In genomic region chr17:45770632-45771472, GRCh38 we compare ENCODE assay signal across 36 cellular contexts. TPM values are rescaled to one million over a fixed set of nuclear protein-coding genes. Genes with fewer than 3 reads are reported as not detected.
A peak's percentile ranks its signal among the peaks of the same experiment; 100 is the strongest.
DNase-seq lines count a peak whose midpoint lies in the region; FAIRE-seq and TF ChIP-seq lines count a peak whose summit lies in the region.
"Had no signal": no experiment of that assay in that cellular context is flagged by ENCODE, and none has a peak within 500 bp of the region (broad histone marks: within the 10 kb centered on the region; RNA-seq: fewer than 3 reads in every experiment).

No MANE protein-coding gene starts in this region.

- H3K4me3 ChIP-seq in H1 (ENCODE audit: extremely low read depth in 1 of 4, insufficient read depth in 2 of 4, low read depth in 3 of 4, low read length in 4 of 4) (peak overlapping the region in 2 of 4 experiments; percentile 6 to 42; a peak in 3 of 8 replicates), vagina (no peak overlapping the region), ascending aorta (no peak overlapping the region)
- H3K4me3 ChIP-seq: gastroesophageal sphincter, GM23248, left ventricle myocardium inferior, prostate gland, sigmoid colon, transverse colon had no signal

- H2BK20ac ChIP-seq in H1 (ENCODE audit: low read length): peak overlapping the region; percentile 29; the same call in 1 of the 2 replicates

- peak overlapping the region; percentile 31; the same call in 1 of the 2 replicates for H2AK5ac ChIP-seq in H1 (ENCODE audit: low read depth, low read length)

- no peaks in the 10 kb centered on the region for H3K9me3 Mint-ChIP-seq in nephron progenitor cell
- H3K9me3 Mint-ChIP-seq: activated naive CD4-positive, alpha-beta T cell treated with anti-CD3 and anti-CD28 coated beads, Interleukin-2, amount 50 U/mL, for 24 hours; activated T-helper 17 cell treated with anti-CD3 and anti-CD28 coated beads, Interleukin-2, amount 50 U/mL, for 72 hours; T-helper 2 cell treated with Interferon-gamma antibody and Interleukin-4, amounts not matched to agents 5 μg/mL and 100 μg/mL, for 36 hours had no signal

- POLR2A ChIA-PET in H1 (lab: Charles Lee; ENCODE audit: partially characterized antibody): interaction anchor here (0.9 to 5.3 kb wide), 3 partner anchors 12 to 129 kb away, joined by 3 to 23 read pairs (median 4); partner anchors contain the start of gene CRHR1

- no peak overlapping the region for H4K5ac ChIP-seq in H1 (ENCODE audit: insufficient read length, low read depth, low read length)

- H2AFZ ChIP-seq in H1 (ENCODE audit: low read length): peak overlapping the region; percentile 35; the same call in 1 of the 2 replicates
- H2AFZ ChIP-seq: GM23248 had no signal

- H3K9me3 ChIP-seq in H1 (ENCODE audit: insufficient read depth in 2 of 2, low read depth in 1 of 2, low read length in 1 of 2) (no peaks in the 10 kb centered on the region), vagina (no peaks in the 10 kb centered on the region), ascending aorta (no peaks in the 10 kb centered on the region)
- H3K9me3 ChIP-seq: gastroesophageal sphincter, left ventricle myocardium inferior, prostate gland, sigmoid colon, transverse colon had no signal

- no peak overlapping the region for H3K4ac ChIP-seq in H1 (replicated peaks; ENCODE audit: insufficient read length, low read depth, low read length)

- H4K91ac ChIP-seq in H1 (replicated peaks; ENCODE audit: insufficient read length, low read length): no peak overlapping the region

- TF ChIP-seq CTCF in D721Med (IDR thresholded peaks at IDR 0.05; ENCODE audit: insufficient read depth, missing control alignments): no peak
- TF ChIP-seq CTCF in H1 (IDR thresholded peaks at IDR 0.05; ENCODE audit: control extremely low read depth in 1 of 3, insufficient read depth in 1 of 3, low read depth in 1 of 3, low read length in 3 of 3): no peak
- TF ChIP-seq CTCF in nephron progenitor cell (IDR thresholded peaks at IDR 0.05): no peak
- TF ChIP-seq CTCF in vagina (IDR thresholded peaks at IDR 0.05): no peak
- TF ChIP-seq CTCF in ascending aorta (IDR thresholded peaks at IDR 0.05): no peak

- H3K79me2 ChIP-seq in H1 (ENCODE audit: control insufficient read depth in 1 of 2, insufficient read depth in 2 of 2, low read length in 2 of 2): no peaks in the 10 kb centered on the region

- H3K27me3 Mint-ChIP-seq in nephron progenitor cell (ENCODE audit: low read depth, poor library complexity): peaks cover 35% of the 10 kb centered on the region

- H3K56ac ChIP-seq in H1 (replicated peaks; ENCODE audit: insufficient read length, low read depth, low read length): no peak overlapping the region

- H4K20me1 ChIP-seq in H1 (replicated peaks in 1 of 2; ENCODE audit: control insufficient read depth in 1 of 2, insufficient read depth in 2 of 2, low read length in 2 of 2): no peaks in the 10 kb centered on the region

- CTCF ChIA-PET in H1 (lab: Charles Lee; ENCODE audit: partially characterized antibody): interaction anchor here (0.8 to 6.6 kb wide), 26 partner anchors 8 to 361 kb away, joined by 3 to 84 read pairs (median 4); partner anchors contain the start of gene CRHR1

- TF ChIP-seq POLR2A in H1 (IDR thresholded peaks at IDR 0.05; ENCODE audit: control extremely low read depth in 1 of 2, low read depth in 2 of 2, low read length in 2 of 2) (no peak), vagina (IDR thresholded peaks at IDR 0.05) (no peak)

- H3K4me2 ChIP-seq in H1 (ENCODE audit: insufficient read depth in 1 of 2, low read depth in 2 of 2, low read length in 2 of 2): peak overlapping the region; percentile 57 to 60

- no peak overlapping the region for H3K9ac ChIP-seq in H1 (replicated peaks in 1 of 4; ENCODE audit: extremely low read depth in 1 of 4, low read depth in 3 of 4, low read length in 3 of 4)
- H3K9ac ChIP-seq: GM23248 had no signal

- H3K18ac ChIP-seq in H1 (ENCODE audit: extremely low read depth, low read length): no peak overlapping the region; the same call in 1 of the 2 replicates

- WGBS in H1 (ENCODE audit: extremely low coverage in 1 of 2, insufficient coverage in 1 of 2, insufficient read length in 1 of 2, insufficient replicate concordance in 2 of 2, low coverage in 1 of 2, low lambda C conversion rate in 2 of 2, missing lambda C conversion rate in 1 of 2), 2 experiments: 47% methylated on average over 14 of the region's 14 CpGs; no CpG with 5 or more reads in 1 of the 2 experiments

- peaks cover 1% of the 10 kb centered on the region; the same call in 1 of the 2 replicates for H3K23me2 ChIP-seq in H1 (ENCODE audit: low read depth, low read length)

- H3K27ac Mint-ChIP-seq in nephron progenitor cell: no peak overlapping the region
- H3K27ac Mint-ChIP-seq: activated CD4-positive, alpha-beta T cell treated with anti-CD3 and anti-CD28 coated beads for 36 hours; activated CD8-positive, alpha-beta T cell treated with anti-CD3 and anti-CD28 coated beads, Interleukin-2, amount 10 ng/mL, durations not matched to agents 7 days and 5 days; activated naive CD4-positive, alpha-beta T cell treated with anti-CD3 and anti-CD28 coated beads, Interleukin-2, amount 50 U/mL, for 24 hours; activated T-helper 17 cell treated with anti-CD3 and anti-CD28 coated beads, Interleukin-2, amount 50 U/mL, for 72 hours; T-helper 2 cell treated with Interferon-gamma antibody and Interleukin-4, amounts not matched to agents 5 μg/mL and 100 μg/mL, for 36 hours had no signal

- no peak overlapping the region for H2BK15ac ChIP-seq in H1 (ENCODE audit: low read length)

- H3K79me1 ChIP-seq in H1 (ENCODE audit: low read depth, low read length): no peaks in the 10 kb centered on the region

- H2BK12ac ChIP-seq in H1 (ENCODE audit: low read depth, low read length): peak overlapping the region; percentile 68; the same call in 1 of the 2 replicates

- peaks cover 9 to 17% (median 13%) of the 10 kb centered on the region in 4 experiments for H3K4me1 ChIP-seq in H1 (replicated peaks in 1 of 4; ENCODE audit: control insufficient read depth in 3 of 4, insufficient read depth in 4 of 4, low read length in 3 of 4)
- no peaks in the 10 kb centered on the region for H3K4me1 ChIP-seq in vagina
- no peaks in the 10 kb centered on the region for H3K4me1 ChIP-seq in ascending aorta
- H3K4me1 ChIP-seq: prostate gland, transverse colon had no signal

- H2BK5ac ChIP-seq in H1 (ENCODE audit: low read depth, low read length): no peak overlapping the region

- H3K4me3 Mint-ChIP-seq in nephron progenitor cell: peak overlapping the region; percentile 43
- H3K4me3 Mint-ChIP-seq: activated CD4-positive, alpha-beta T cell treated with anti-CD3 and anti-CD28 coated beads for 36 hours; activated CD8-positive, alpha-beta T cell treated with anti-CD3 and anti-CD28 coated beads, Interleukin-2, amount 10 ng/mL, durations not matched to agents 7 days and 5 days; activated naive CD4-positive, alpha-beta T cell treated with anti-CD3 and anti-CD28 coated beads, Interleukin-2, amount 50 U/mL, for 24 hours; activated T-helper 17 cell treated with anti-CD3 and anti-CD28 coated beads, Interleukin-2, amount 50 U/mL, for 72 hours; T-helper 2 cell treated with Interferon-gamma antibody and Interleukin-4, amounts not matched to agents 5 μg/mL and 100 μg/mL, for 36 hours had no signal

- no peaks in the 10 kb centered on the region for H3K36me3 ChIP-seq in H1 (ENCODE audit: control insufficient read depth in 2 of 4, insufficient read depth in 4 of 4, low read length in 3 of 4)
- H3K36me3 ChIP-seq in vagina: no peaks in the 10 kb centered on the region
- H3K36me3 ChIP-seq in ascending aorta: no peaks in the 10 kb centered on the region
- H3K36me3 ChIP-seq: gastroesophageal sphincter, left ventricle myocardium inferior, prostate gland, sigmoid colon, transverse colon had no signal

- H3K27me3 ChIP-seq in H1 (replicated peaks in 1 of 4; ENCODE audit: control insufficient read depth in 3 of 4, extremely low read depth in 1 of 4, insufficient read depth in 3 of 4, low read length in 3 of 4): no peaks in the 10 kb centered on the region
- no peaks in the 10 kb centered on the region for H3K27me3 ChIP-seq in vagina
- no peaks in the 10 kb centered on the region for H3K27me3 ChIP-seq in ascending aorta

- no peak for TF ChIP-seq RAD21 in H1 (IDR thresholded peaks at IDR 0.05 in 1 of 2, conservative IDR thresholded peaks at IDR 0.05 in 1 of 2; ENCODE audit: low read depth in 2 of 2, low read length in 2 of 2)

- no peak overlapping the region for H3K14ac ChIP-seq in H1 (ENCODE audit: insufficient read length)

- H3K23ac ChIP-seq in H1 (ENCODE audit: insufficient read length): no peak overlapping the region

- H3K27ac ChIP-seq in H1 (ENCODE audit: low read depth, low read length) (no peak overlapping the region), vagina (no peak overlapping the region), ascending aorta (no peak overlapping the region)
- H3K27ac ChIP-seq: gastroesophageal sphincter, GM23248, left ventricle myocardium inferior, prostate gland, sigmoid colon, transverse colon had no signal

- H2BK120ac ChIP-seq in H1 (replicated peaks; ENCODE audit: low read depth, low read length): no peak overlapping the region

- no peak for TF ChIP-seq EP300 in H1 (IDR thresholded peaks at IDR 0.05; ENCODE audit: borderline replicate concordance in 1 of 2, low read depth in 2 of 2, low read length in 2 of 2)

- peaks cover 21% of the 10 kb centered on the region for H3K4me1 Mint-ChIP-seq in nephron progenitor cell
- H3K4me1 Mint-ChIP-seq: activated CD4-positive, alpha-beta T cell treated with anti-CD3 and anti-CD28 coated beads for 36 hours; activated naive CD4-positive, alpha-beta T cell treated with anti-CD3 and anti-CD28 coated beads, Interleukin-2, amount 50 U/mL, for 24 hours; activated T-helper 17 cell treated with anti-CD3 and anti-CD28 coated beads, Interleukin-2, amount 50 U/mL, for 72 hours had no signal

- intact Hi-C loops in vagina (cut with DNase I): no loop called here
- intact Hi-C loops in ascending aorta (cut with DNase I): no loop called here

- no peak overlapping the region for H4K8ac ChIP-seq in H1 (ENCODE audit: extremely low read depth, insufficient read depth, low read length)

- FAIRE-seq in D721Med (lab: Jason Lieb, UNC) (no peak), H1 (lab: Jason Lieb, UNC) (peak; percentile 75)
- FAIRE-seq: colon, islet of Langerhans had no signal

- DNase-seq in D721Med (ENCODE audit: insufficient read length, low spot score): peak; percentile 68
- DNase-seq in NCI-H2227 (lab: John Stamatoyannopoulos, UW; ENCODE audit: unreplicated experiment): peak; percentile 60
- peak in 1 of 2 experiments; percentile 64 for DNase-seq in H1 (ENCODE audit: low read depth in 1 of 2, low spot score in 2 of 2)
- peak; percentile 33 for DNase-seq in nephron progenitor cell
- no peak for DNase-seq in NCI-H128 (lab: John Stamatoyannopoulos, UW; ENCODE audit: unreplicated experiment)
- no peak for DNase-seq in NCI-H1436 treated with DMSO at 0.1 percent for 48 hours (lab: John Stamatoyannopoulos, UW)
- no peak for DNase-seq in vagina (ENCODE audit: extremely low spot score in 2 of 2)
- no peak for DNase-seq in ascending aorta (ENCODE audit: low spot score in 2 of 2)
- DNase-seq: 8988T; activated CD4-positive, alpha-beta T cell treated with anti-CD3 and anti-CD28 coated beads for 36 hours; activated CD8-positive, alpha-beta T cell treated with anti-CD3 and anti-CD28 coated beads, Interleukin-2, amount 10 ng/mL, durations not matched to agents 7 days and 5 days; C1 segment of cervical spinal cord; effector CD4-positive, alpha-beta T cell; GM23248; hypothalamus; KBM-7; left ventricle myocardium inferior; mesenchymal stem cell; NCI-H1105; NCI-H1930; NCI-H345; occipital lobe; sigmoid colon; stimulated activated CD4-positive, alpha-beta T cell treated with anti-CD3 and anti-CD28 coated beads, Interleukin-4, amount 100 ng/mL, for 24 hours; transverse colon had no signal

- no peaks in the 10 kb centered on the region for H3K36me3 Mint-ChIP-seq in nephron progenitor cell (ENCODE audit: low read depth)
- H3K36me3 Mint-ChIP-seq: activated naive CD4-positive, alpha-beta T cell treated with anti-CD3 and anti-CD28 coated beads, Interleukin-2, amount 50 U/mL, for 24 hours had no signal

RNA-seq across cellular contexts. Expression of gene CRHR1, which starts 13.3 kb away (rescaled TPM):
- 0.55 and 0.56 TPM in 2 replicates for total RNA-seq in H1 (2021; fragmentation: NEBNext Ultra II Directional; extraction: Animal tissue kit (Norgen Biotek cat#: 25700))
- 1.2 and 1.7 TPM in 2 replicates for polyA plus RNA-seq in H1 (2011; rRNA removed)
- 1.3 TPM for polyA plus RNA-seq in H1 (2011; cell fraction: cytosol; rRNA removed)
- polyA plus RNA-seq in H1 (2011; cell fraction: nucleus; rRNA removed): 2.9 TPM
- 0.37 to 1.0 TPM (median 0.62 TPM) in 4 replicates for polyA plus RNA-seq in H1 (2012, experiment 1 of 2)
- 0.56 TPM for polyA plus RNA-seq in H1 (2012, experiment 2 of 2)
- polyA plus RNA-seq in H1 (2013, experiment 1 of 2): 0.53 TPM
- polyA plus RNA-seq in H1 (2013, experiment 2 of 2): 0.42 TPM
- polyA minus RNA-seq in H1 (2011; rRNA and poly(A)+ RNA removed): 0.66 and 3.0 TPM in 2 replicates
- polyA minus RNA-seq in H1 (2011; cell fraction: cytosol; rRNA and poly(A)+ RNA removed): not detected
- 1.1 TPM for polyA minus RNA-seq in H1 (2011; cell fraction: nucleus; rRNA and poly(A)+ RNA removed)
- 4.2 TPM for total RNA-seq in vagina
- total RNA-seq in ascending aorta: not detected
- total RNA-seq: activated CD4-positive, alpha-beta T cell treated with anti-CD3 and anti-CD28 coated beads for 36 hours; activated CD8-positive, alpha-beta T cell treated with anti-CD3 and anti-CD28 coated beads, Interleukin-2, amount 10 ng/mL, durations not matched to agents 7 days and 5 days; G401; GM23248; HT-29; left ventricle myocardium inferior; MCF 10A; RPMI7951; transverse colon had no signal
- polyA plus RNA-seq: GM23248, sigmoid colon had no signal

Comparison
In these comparisons a context has a peak if more than half of its experiments do, and no peak if none do; other contexts are left out.
1. DNase-seq: peak in D721Med (single experiment), NCI-H2227 (single experiment) and nephron progenitor cell (single experiment); none in NCI-H128 (single experiment), NCI-H1436 treated with DMSO at 0.1 percent for 48 hours (single experiment), vagina (0 of 2) and ascending aorta (0 of 2).